Comparison of ENCODE assay signal across 1 cellular context in the genomic region with DNA sequence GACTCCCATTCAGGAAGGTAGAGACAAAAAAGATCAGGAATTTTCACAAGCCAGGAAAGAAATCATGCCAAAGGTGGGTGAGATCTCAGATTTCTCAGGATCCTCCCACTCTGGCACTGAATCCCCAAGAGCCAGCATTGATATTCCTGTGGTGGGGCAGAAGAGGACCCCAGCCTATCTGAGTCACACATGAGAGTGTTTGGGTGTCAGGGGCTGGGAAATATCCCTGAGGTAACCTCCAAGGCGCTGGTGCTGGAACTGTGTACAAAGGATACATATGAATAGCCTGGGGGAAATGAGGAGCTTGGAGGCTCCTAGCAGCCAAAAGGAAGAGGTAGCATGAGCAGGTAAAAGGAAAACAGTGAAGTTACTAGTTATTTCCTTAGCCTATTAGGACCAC.
TF ChIP-seq lines count a peak whose summit lies in the region.

No MANE protein-coding gene starts in this region.

TF ChIP-seq in H1, 55 proteins besides CTCF, POLR2A, EP300 and RAD21:
- TF ChIP-seq SP2 (IDR thresholded peaks at IDR 0.05; ENCODE audit: low read length) (no peak), ASH2L (IDR thresholded peaks at IDR 0.05; ENCODE audit: low read length) (no peak), TBP (IDR thresholded peaks at IDR 0.05; ENCODE audit: low read depth, low read length) (no peak), SAP30 (IDR thresholded peaks at IDR 0.05; ENCODE audit: insufficient read depth, insufficient replicate concordance, low read length) (no peak), POLR2AphosphoS5 (IDR thresholded peaks at IDR 0.05; ENCODE audit: low read depth, low read length) (no peak), YY1 (IDR thresholded peaks at IDR 0.05; ENCODE audit: low read depth, low read length) (no peak), POU5F1 (IDR thresholded peaks at IDR 0.05; ENCODE audit: low read depth, low read length) (no peak), BRCA1 (IDR thresholded peaks at IDR 0.05; ENCODE audit: low read depth, low read length) (no peak), JUND (IDR thresholded peaks at IDR 0.05; ENCODE audit: low read length) (no peak), HDAC2 (IDR thresholded peaks at IDR 0.05; ENCODE audit: borderline replicate concordance in 1 of 2, low read depth in 2 of 2, low read length in 2 of 2) (no peak)
- TF ChIP-seq, protein P1, sequence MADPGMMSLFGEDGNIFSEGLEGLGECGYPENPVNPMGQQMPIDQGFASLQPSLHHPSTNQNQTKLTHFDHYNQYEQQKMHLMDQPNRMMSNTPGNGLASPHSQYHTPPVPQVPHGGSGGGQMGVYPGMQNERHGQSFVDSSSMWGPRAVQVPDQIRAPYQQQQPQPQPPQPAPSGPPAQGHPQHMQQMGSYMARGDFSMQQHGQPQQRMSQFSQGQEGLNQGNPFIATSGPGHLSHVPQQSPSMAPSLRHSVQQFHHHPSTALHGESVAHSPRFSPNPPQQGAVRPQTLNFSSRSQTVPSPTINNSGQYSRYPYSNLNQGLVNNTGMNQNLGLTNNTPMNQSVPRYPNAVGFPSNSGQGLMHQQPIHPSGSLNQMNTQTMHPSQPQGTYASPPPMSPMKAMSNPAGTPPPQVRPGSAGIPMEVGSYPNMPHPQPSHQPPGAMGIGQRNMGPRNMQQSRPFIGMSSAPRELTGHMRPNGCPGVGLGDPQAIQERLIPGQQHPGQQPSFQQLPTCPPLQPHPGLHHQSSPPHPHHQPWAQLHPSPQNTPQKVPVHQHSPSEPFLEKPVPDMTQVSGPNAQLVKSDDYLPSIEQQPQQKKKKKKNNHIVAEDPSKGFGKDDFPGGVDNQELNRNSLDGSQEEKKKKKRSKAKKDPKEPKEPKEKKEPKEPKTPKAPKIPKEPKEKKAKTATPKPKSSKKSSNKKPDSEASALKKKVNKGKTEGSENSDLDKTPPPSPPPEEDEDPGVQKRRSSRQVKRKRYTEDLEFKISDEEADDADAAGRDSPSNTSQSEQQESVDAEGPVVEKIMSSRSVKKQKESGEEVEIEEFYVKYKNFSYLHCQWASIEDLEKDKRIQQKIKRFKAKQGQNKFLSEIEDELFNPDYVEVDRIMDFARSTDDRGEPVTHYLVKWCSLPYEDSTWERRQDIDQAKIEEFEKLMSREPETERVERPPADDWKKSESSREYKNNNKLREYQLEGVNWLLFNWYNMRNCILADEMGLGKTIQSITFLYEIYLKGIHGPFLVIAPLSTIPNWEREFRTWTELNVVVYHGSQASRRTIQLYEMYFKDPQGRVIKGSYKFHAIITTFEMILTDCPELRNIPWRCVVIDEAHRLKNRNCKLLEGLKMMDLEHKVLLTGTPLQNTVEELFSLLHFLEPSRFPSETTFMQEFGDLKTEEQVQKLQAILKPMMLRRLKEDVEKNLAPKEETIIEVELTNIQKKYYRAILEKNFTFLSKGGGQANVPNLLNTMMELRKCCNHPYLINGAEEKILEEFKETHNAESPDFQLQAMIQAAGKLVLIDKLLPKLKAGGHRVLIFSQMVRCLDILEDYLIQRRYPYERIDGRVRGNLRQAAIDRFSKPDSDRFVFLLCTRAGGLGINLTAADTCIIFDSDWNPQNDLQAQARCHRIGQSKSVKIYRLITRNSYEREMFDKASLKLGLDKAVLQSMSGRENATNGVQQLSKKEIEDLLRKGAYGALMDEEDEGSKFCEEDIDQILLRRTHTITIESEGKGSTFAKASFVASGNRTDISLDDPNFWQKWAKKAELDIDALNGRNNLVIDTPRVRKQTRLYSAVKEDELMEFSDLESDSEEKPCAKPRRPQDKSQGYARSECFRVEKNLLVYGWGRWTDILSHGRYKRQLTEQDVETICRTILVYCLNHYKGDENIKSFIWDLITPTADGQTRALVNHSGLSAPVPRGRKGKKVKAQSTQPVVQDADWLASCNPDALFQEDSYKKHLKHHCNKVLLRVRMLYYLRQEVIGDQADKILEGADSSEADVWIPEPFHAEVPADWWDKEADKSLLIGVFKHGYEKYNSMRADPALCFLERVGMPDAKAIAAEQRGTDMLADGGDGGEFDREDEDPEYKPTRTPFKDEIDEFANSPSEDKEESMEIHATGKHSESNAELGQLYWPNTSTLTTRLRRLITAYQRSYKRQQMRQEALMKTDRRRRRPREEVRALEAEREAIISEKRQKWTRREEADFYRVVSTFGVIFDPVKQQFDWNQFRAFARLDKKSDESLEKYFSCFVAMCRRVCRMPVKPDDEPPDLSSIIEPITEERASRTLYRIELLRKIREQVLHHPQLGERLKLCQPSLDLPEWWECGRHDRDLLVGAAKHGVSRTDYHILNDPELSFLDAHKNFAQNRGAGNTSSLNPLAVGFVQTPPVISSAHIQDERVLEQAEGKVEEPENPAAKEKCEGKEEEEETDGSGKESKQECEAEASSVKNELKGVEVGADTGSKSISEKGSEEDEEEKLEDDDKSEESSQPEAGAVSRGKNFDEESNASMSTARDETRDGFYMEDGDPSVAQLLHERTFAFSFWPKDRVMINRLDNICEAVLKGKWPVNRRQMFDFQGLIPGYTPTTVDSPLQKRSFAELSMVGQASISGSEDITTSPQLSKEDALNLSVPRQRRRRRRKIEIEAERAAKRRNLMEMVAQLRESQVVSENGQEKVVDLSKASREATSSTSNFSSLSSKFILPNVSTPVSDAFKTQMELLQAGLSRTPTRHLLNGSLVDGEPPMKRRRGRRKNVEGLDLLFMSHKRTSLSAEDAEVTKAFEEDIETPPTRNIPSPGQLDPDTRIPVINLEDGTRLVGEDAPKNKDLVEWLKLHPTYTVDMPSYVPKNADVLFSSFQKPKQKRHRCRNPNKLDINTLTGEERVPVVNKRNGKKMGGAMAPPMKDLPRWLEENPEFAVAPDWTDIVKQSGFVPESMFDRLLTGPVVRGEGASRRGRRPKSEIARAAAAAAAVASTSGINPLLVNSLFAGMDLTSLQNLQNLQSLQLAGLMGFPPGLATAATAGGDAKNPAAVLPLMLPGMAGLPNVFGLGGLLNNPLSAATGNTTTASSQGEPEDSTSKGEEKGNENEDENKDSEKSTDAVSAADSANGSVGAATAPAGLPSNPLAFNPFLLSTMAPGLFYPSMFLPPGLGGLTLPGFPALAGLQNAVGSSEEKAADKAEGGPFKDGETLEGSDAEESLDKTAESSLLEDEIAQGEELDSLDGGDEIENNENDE (IDR thresholded peaks at IDR 0.05; ENCODE audit: insufficient replicate concordance, low read length): no peak
- TF ChIP-seq, protein P2, sequence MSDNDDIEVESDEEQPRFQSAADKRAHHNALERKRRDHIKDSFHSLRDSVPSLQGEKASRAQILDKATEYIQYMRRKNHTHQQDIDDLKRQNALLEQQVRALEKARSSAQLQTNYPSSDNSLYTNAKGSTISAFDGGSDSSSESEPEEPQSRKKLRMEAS (IDR thresholded peaks at IDR 0.05): no peak
- TF ChIP-seq, protein P3, sequence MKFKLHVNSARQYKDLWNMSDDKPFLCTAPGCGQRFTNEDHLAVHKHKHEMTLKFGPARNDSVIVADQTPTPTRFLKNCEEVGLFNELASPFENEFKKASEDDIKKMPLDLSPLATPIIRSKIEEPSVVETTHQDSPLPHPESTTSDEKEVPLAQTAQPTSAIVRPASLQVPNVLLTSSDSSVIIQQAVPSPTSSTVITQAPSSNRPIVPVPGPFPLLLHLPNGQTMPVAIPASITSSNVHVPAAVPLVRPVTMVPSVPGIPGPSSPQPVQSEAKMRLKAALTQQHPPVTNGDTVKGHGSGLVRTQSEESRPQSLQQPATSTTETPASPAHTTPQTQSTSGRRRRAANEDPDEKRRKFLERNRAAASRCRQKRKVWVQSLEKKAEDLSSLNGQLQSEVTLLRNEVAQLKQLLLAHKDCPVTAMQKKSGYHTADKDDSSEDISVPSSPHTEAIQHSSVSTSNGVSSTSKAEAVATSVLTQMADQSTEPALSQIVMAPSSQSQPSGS (IDR thresholded peaks at IDR 0.05; ENCODE audit: low read length): no peak
